ENCODE assay signal across 22 cellular contexts in the genomic region with DNA sequence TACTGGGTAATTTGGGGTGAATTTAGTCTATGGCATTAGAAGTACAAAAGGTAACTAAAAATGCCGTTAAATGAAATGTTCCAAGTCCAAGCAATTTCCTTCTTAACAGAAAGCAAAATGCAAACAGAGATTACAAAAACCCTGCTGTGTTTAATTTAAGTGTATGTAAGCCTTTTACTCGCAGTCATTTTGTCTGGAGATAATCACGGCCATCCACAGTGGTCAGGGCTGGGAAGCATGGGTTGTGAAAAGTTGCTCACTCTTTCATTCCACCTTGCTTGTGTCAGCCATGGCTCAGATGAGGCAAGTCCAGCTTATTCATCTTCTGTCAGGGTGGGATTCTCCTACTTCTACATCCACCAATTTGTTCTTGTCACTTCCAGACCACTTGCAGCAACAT.
DNase-seq lines count a peak whose midpoint lies in the region; ATAC-seq and TF ChIP-seq lines count a peak whose summit lies in the region.
"Had no signal": no experiment of that assay in that cellular context is flagged by ENCODE, and none has a peak within 500 bp of the region (broad histone marks: within the 10 kb centered on the region; RNA-seq: fewer than 3 reads in every experiment).

No MANE protein-coding gene starts in this region.

- H3K27ac ChIP-seq in neural progenitor cell, result peak overlapping the region; percentile 54
- H3K27ac ChIP-seq: 22Rv1, C4-2B, Peyer's patch had no signal

- intact Hi-C loops in natural killer cell (cut with micrococcal nuclease), result no loop called here

- no peaks in the 10 kb centered on the region for H3K36me3 ChIP-seq in neural progenitor cell
- H3K36me3 ChIP-seq: Peyer's patch had no signal

- H3K4me2 ChIP-seq in neural progenitor cell, result peak overlapping the region; percentile 24
- H3K4me2 ChIP-seq: SK-N-SH had no signal

- H3K9me3 Mint-ChIP-seq in neural progenitor cell (peaks cover 2% of the 10 kb centered on the region), natural killer cell (no peaks in the 10 kb centered on the region)
- H3K9me3 Mint-ChIP-seq: HFFc6 had no signal

- no peak for ATAC-seq in natural killer cell
- ATAC-seq: GM12878 had no signal

- H3K9ac ChIP-seq in neural progenitor cell, result no peak overlapping the region
- H3K9ac ChIP-seq: SK-N-SH had no signal

- H3K9me3 ChIP-seq in neural progenitor cell (ENCODE audit: low read depth), result no peaks in the 10 kb centered on the region
- H3K9me3 ChIP-seq: Caco-2, Peyer's patch, SK-N-SH had no signal

- peaks cover 20% of the 10 kb centered on the region for H3K4me1 ChIP-seq in neural progenitor cell
- H3K4me1 ChIP-seq: Caco-2, Peyer's patch had no signal

- H3K4me3 ChIP-seq in neural progenitor cell, result no peak overlapping the region
- H3K4me3 ChIP-seq: GM12878, Peyer's patch had no signal

- H3K27me3 Mint-ChIP-seq in neural progenitor cell (ENCODE audit: insufficient read depth, low read depth) (peaks cover 3% of the 10 kb centered on the region), natural killer cell (ENCODE audit: low read depth in 2 of 2) (peaks cover 6 to 9% of the 10 kb centered on the region in 2 donors)

- no peak for TF ChIP-seq CTCF in neural progenitor cell (IDR thresholded peaks at IDR 0.05)
- no peak for TF ChIP-seq CTCF in natural killer cell (IDR thresholded peaks at IDR 0.05)

- H2AFZ ChIP-seq in neural progenitor cell (replicated peaks), result no peak overlapping the region

- H3K4me1 Mint-ChIP-seq in neural progenitor cell (peaks cover 12% of the 10 kb centered on the region), natural killer cell (no peaks in the 10 kb centered on the region)

- H3K4me3 Mint-ChIP-seq in neural progenitor cell (no peak overlapping the region), natural killer cell (no peak overlapping the region)
- H3K4me3 Mint-ChIP-seq: HFFc6 had no signal

- H3K27ac Mint-ChIP-seq in neural progenitor cell (no peak overlapping the region), natural killer cell (no peak overlapping the region)
- H3K27ac Mint-ChIP-seq: HFFc6 had no signal

- H3K36me3 Mint-ChIP-seq in neural progenitor cell, result no peaks in the 10 kb centered on the region
- no peaks in the 10 kb centered on the region for H3K36me3 Mint-ChIP-seq in natural killer cell

- H3K79me2 ChIP-seq in neural progenitor cell (ENCODE audit: low read depth), result no peaks in the 10 kb centered on the region

- peak in 2 of 3 experiments; percentile 13 to 59 for DNase-seq in NCI-H1417 (lab: John Stamatoyannopoulos, UW)
- no peak for DNase-seq in NCI-H1417 treated with DMSO at 0.1 percent for 48 hours (lab: John Stamatoyannopoulos, UW)
- DNase-seq in NCI-H748 (lab: John Stamatoyannopoulos, UW; ENCODE audit: unreplicated experiment), result peak; percentile 82
- DNase-seq in fibroblast of gingiva (ENCODE audit: low read depth), result peak; percentile 4
- peak; percentile 57 for DNase-seq in neural progenitor cell (ENCODE audit: low spot score)
- DNase-seq in NK-92 (lab: John Stamatoyannopoulos, UW; ENCODE audit: unreplicated experiment), result no peak
- no peak for DNase-seq in natural killer cell
- DNase-seq in GM19238 (ENCODE audit: insufficient read length, low spot score), result no peak
- DNase-seq: Caco-2, HFFc6, Karpas-422, MM.1S, NCI-H1105, NCI-H2029 treated with DMSO at 0.1 percent for 48 hours, NCI-H774, Peyer's patch, Right ventricle myocardium superior, SK-N-SH, T-helper 1 cell had no signal

- no peaks in the 10 kb centered on the region for H3K27me3 ChIP-seq in neural progenitor cell
- H3K27me3 ChIP-seq: Peyer's patch had no signal

- H3F3A ChIP-seq in neural progenitor cell (ENCODE audit: low read depth), result peaks cover 9% of the 10 kb centered on the region

- no peaks in the 10 kb centered on the region for H4K20me1 ChIP-seq in neural progenitor cell (ENCODE audit: low read depth)

Comparison
In these comparisons a context has a peak if more than half of its experiments do, and no peak if none do; other contexts are left out.
1. DNase-seq: peak in NCI-H1417 (2 of 3), NCI-H748 (single experiment), fibroblast of gingiva (single experiment) and neural progenitor cell (single experiment); none in NCI-H1417 treated with DMSO at 0.1 percent for 48 hours (single experiment), NK-92 (single experiment), natural killer cell (single experiment) and GM19238 (single experiment).